Comparison of ENCODE assay signal across 12 cellular contexts in the genomic region with DNA sequence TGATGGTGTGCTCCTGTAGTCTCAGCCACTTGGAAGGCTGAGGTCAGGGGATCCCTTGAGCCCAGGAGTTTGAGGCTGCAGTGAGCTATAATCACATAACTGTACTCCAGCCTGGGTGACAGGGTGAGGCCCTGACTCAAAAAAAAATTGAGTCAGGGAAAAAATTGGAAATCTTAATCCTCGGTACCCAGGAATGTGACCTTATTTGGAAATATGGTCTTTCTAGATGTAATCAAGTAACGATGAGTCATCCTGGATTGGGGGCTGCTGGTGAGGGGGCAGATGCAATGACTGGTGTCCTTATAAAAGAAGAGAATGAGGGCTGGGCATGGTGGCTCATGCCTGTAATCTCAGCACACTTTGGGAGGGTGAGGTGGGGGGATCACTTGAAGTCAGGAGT. TPM values are rescaled to one million over a fixed set of nuclear protein-coding genes. Genes with fewer than 3 reads are reported as not detected.
"Had no signal": no experiment of that assay in that cellular context is flagged by ENCODE, and none has a peak within 500 bp of the region (broad histone marks: within the 10 kb centered on the region; RNA-seq: fewer than 3 reads in every experiment).

No MANE protein-coding gene starts in this region.

RNA-seq across cellular contexts. Expression of a gene that starts 33.8 kb away (rescaled TPM):
- total RNA-seq: kidney epithelial cell, left ventricle myocardium inferior, left ventricle myocardium superior, liver, lower leg skin, lung microvascular endothelial cell, mononuclear cell, myocyte had no signal
- polyA plus RNA-seq: keratinocyte; liver; lung; mammary epithelial cell; naive thymus-derived CD4-positive, alpha-beta T cell had no signal
